Comparison of ENCODE assay signal across 7 cellular contexts in genomic region chr22:50304528-50305392, GRCh38. TPM values are rescaled to one million over a fixed set of nuclear protein-coding genes. Genes with fewer than 3 reads are reported as not detected.
A peak's percentile ranks its signal among the peaks of the same experiment; 100 is the strongest.
DNase-seq lines count a peak whose midpoint lies in the region; ATAC-seq and TF ChIP-seq lines count a peak whose summit lies in the region.

No MANE protein-coding gene starts in this region.

- H3K27ac ChIP-seq in thyroid gland, result peak overlapping the region; percentile 92 to 98 (median 94)

- H3K36me3 Mint-ChIP-seq in activated naive CD4-positive, alpha-beta T cell treated with anti-CD3 and anti-CD28 coated beads, Interleukin-2, amount 50 U/mL, for 72 hours, result no peaks in the 10 kb centered on the region

- intact Hi-C loops in thyroid gland (cut with DNase I), result no loop called here

- DNase-seq in amygdala (lab: John Stamatoyannopoulos, UW) (peak in 39 of 56 donors; percentile 34 to 80 (median 56)), kidney epithelial cell (ENCODE audit: low read depth) (no peak), thyroid gland (peak; percentile 57 to 78), NCI-H526 (lab: John Stamatoyannopoulos, UW) (no peak)
- DNase-seq in activated naive CD4-positive, alpha-beta T cell treated with anti-CD3 and anti-CD28 coated beads, Interleukin-2, amount 50 U/mL, for 72 hours (ENCODE audit: low spot score in 2 of 2), result no peak

- WGBS in thyroid gland, 2 donors, result 29 to 31% methylated on average over 9 to 14 of the region's 22 CpGs

- H3K4me1 ChIP-seq in thyroid gland, result peaks cover 72 to 80% of the 10 kb centered on the region in 2 donors

- peak in 1 of 2 donors; percentile 3 for TF ChIP-seq POLR2A in thyroid gland (IDR thresholded peaks at IDR 0.05)

- H3K36me3 ChIP-seq in kidney epithelial cell (ENCODE audit: control insufficient read depth, insufficient read depth, low read length) (peaks cover 1% of the 10 kb centered on the region), thyroid gland (peaks cover 0 to 3% of the 10 kb centered on the region in 2 donors)

- no peaks in the 10 kb centered on the region for H3K9me3 ChIP-seq in thyroid gland

- H3K27ac Mint-ChIP-seq in activated naive CD4-positive, alpha-beta T cell treated with anti-CD3 and anti-CD28 coated beads, Interleukin-2, amount 50 U/mL, for 72 hours, result peak overlapping the region in 1 of 2 donors; percentile 54

- no peaks in the 10 kb centered on the region for H3K9me3 Mint-ChIP-seq in activated naive CD4-positive, alpha-beta T cell treated with anti-CD3 and anti-CD28 coated beads, Interleukin-2, amount 50 U/mL, for 72 hours

- H3K4me3 ChIP-seq in kidney epithelial cell (ENCODE audit: low read depth, low read length), result peak overlapping the region; percentile 96
- H3K4me3 ChIP-seq in thyroid gland (replicated peaks in 1 of 3), result peak overlapping the region in 1 of 3 donors; percentile 26

- TF ChIP-seq CTCF in kidney epithelial cell (IDR thresholded peaks at IDR 0.05; ENCODE audit: insufficient read depth, low read length, poor library complexity, severe bottlenecking) (no peak), thyroid gland (IDR thresholded peaks at IDR 0.05) (no peak)

- no peak for ATAC-seq in HG02623 (IDR thresholded peaks at IDR 0.05; ENCODE audit: unreplicated experiment)
- ATAC-seq in activated naive CD4-positive, alpha-beta T cell treated with anti-CD3 and anti-CD28 coated beads, Interleukin-2, amount 50 U/mL, for 72 hours, result no peak

- TF ChIP-seq RAD21 in Ishikawa (IDR thresholded peaks at IDR 0.05; ENCODE audit: low read depth), result no peak

- H3K27me3 ChIP-seq in kidney epithelial cell (ENCODE audit: control insufficient read depth, insufficient read depth, low read length) (no peaks in the 10 kb centered on the region), thyroid gland (no peaks in the 10 kb centered on the region)

- TF ChIP-seq EP300 in Ishikawa (IDR thresholded peaks at IDR 0.05; ENCODE audit: borderline replicate concordance), result no peak

TF ChIP-seq in Ishikawa, 13 proteins besides CTCF, POLR2A, EP300 and RAD21:
- no peak for TF ChIP-seq REST (IDR thresholded peaks at IDR 0.05; ENCODE audit: low read depth)
- TF ChIP-seq NFIC (IDR thresholded peaks at IDR 0.05), result peak; percentile 27; the same call in 1 of the 2 replicates
- TF ChIP-seq TCF12 (IDR thresholded peaks at IDR 0.05; ENCODE audit: low read depth), result peak; percentile 16; the same call in 1 of the 2 replicates

RNA-seq across cellular contexts. Expression of gene PLXNB2, which starts 2.7 kb away (rescaled TPM):
- total RNA-seq in kidney epithelial cell, result 251 and 302 TPM in 2 replicates
- total RNA-seq in thyroid gland, result 100 to 1,000 TPM; 143 to 266 (median 215) TPM
- total RNA-seq in activated naive CD4-positive, alpha-beta T cell treated with anti-CD3 and anti-CD28 coated beads, Interleukin-2, amount 50 U/mL, for 72 hours, result 10 to 100 TPM; 10.3 to 13.1 TPM

RNA-seq across cellular contexts. Expression of gene DENND6B, which starts 22.1 kb away (rescaled TPM):
- 4.5 TPM in 2 replicates for total RNA-seq in kidney epithelial cell
- 10 to 100 TPM in 2 of 4 donors, 1 to 10 TPM in 2; 4.3 to 14.3 (median 9.3) TPM for total RNA-seq in thyroid gland
- total RNA-seq in activated naive CD4-positive, alpha-beta T cell treated with anti-CD3 and anti-CD28 coated beads, Interleukin-2, amount 50 U/mL, for 72 hours, result 1 to 10 TPM; 4.1 to 4.3 TPM

RNA-seq across cellular contexts. Expression of gene MAPK11, which starts 34.6 kb away (rescaled TPM):
- 11.9 and 12.9 TPM in 2 replicates for total RNA-seq in kidney epithelial cell
- 1 to 10 TPM; 2.8 to 4.7 (median 4.0) TPM for total RNA-seq in thyroid gland
- total RNA-seq in activated naive CD4-positive, alpha-beta T cell treated with anti-CD3 and anti-CD28 coated beads, Interleukin-2, amount 50 U/mL, for 72 hours, result 10 to 100 TPM; 15.6 to 25.7 TPM

RNA-seq across cellular contexts. Expression of gene PPP6R2, which starts 38.4 kb away (rescaled TPM):
- total RNA-seq in kidney epithelial cell (45.2 and 53.4 TPM in 2 replicates), thyroid gland (100 to 1,000 TPM in 1 of 4 donors, 10 to 100 TPM in 3; 65.7 to 103 (median 74.0) TPM)
- 10 to 100 TPM; 42.6 to 48.3 TPM for total RNA-seq in activated naive CD4-positive, alpha-beta T cell treated with anti-CD3 and anti-CD28 coated beads, Interleukin-2, amount 50 U/mL, for 72 hours

RNA-seq across cellular contexts. Expression of gene MAPK12, which starts 43.3 kb away (rescaled TPM):
- total RNA-seq in kidney epithelial cell (25.5 and 27.3 TPM in 2 replicates), thyroid gland (1 to 10 TPM; 3.1 to 5.1 (median 3.7) TPM)
- total RNA-seq in activated naive CD4-positive, alpha-beta T cell treated with anti-CD3 and anti-CD28 coated beads, Interleukin-2, amount 50 U/mL, for 72 hours, result 10 to 100 TPM in 1 of 2 donors, 1 to 10 TPM in 1; 7.1 to 14.2 TPM

Comparison
In these comparisons a context has a peak if more than half of its experiments do, and no peak if none do; other contexts are left out.
1. DNase-seq: peak in amygdala (39 of 56) and thyroid gland (2 of 2); none in kidney epithelial cell (single experiment), activated naive CD4-positive, alpha-beta T cell treated with anti-CD3 and anti-CD28 coated beads, Interleukin-2, amount 50 U/mL, for 72 hours (0 of 2) and NCI-H526 (0 of 2).
2. RNA of gene PLXNB2, which starts 2.7 kb away (total RNA-seq): 251 to 302 TPM in kidney epithelial cell and 143 to 266 TPM in thyroid gland; 10.3 to 13.1 TPM in activated naive CD4-positive, alpha-beta T cell treated with anti-CD3 and anti-CD28 coated beads, Interleukin-2, amount 50 U/mL, for 72 hours; every median in the first group is over 10 times any median in the second.